In the genomic region with DNA sequence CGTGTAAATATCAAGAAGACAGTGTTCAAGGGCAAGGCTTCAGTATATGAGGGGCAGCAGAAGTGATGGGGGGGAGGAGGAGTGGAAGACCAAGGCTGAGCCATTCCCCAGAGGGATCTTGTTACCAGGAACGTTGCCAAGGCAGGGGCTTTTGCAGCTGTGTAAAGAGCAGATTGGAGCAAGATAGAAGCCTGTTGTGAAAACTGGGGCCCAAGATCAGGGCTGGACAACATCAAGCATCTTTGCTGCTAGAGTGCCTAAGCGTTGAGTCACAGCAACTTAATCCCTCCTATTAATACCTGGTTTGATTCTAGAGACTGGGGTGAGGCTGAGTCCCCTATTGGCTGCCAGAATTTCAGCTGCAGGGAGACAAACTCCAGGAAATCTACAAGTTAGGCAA, we compare ENCODE assay signal across 11 cellular contexts. TPM values are rescaled to one million over a fixed set of nuclear protein-coding genes. Genes with fewer than 3 reads are reported as not detected.
DNase-seq lines count a peak whose midpoint lies in the region; ATAC-seq, FAIRE-seq and TF ChIP-seq lines count a peak whose summit lies in the region.
"Had no signal": no experiment of that assay in that cellular context is flagged by ENCODE, and none has a peak within 500 bp of the region (broad histone marks: within the 10 kb centered on the region; RNA-seq: fewer than 3 reads in every experiment).

No MANE protein-coding gene starts in this region.

- CTCF ChIA-PET in K562 (lab: Yijun Ruan, JAX; ENCODE audit: low intra/inter-chr PET ratio): no interaction called here

- H4K20me1 ChIP-seq in K562 (replicated peaks; ENCODE audit: control insufficient read depth, insufficient read depth, low read length): no peaks in the 10 kb centered on the region

- peaks cover 3% of the 10 kb centered on the region for H3K9me3 ChIP-seq in K562 (replicated peaks; ENCODE audit: control insufficient read depth, insufficient read depth, low read depth, low read length)

- TF ChIP-seq CTCF in K562 (IDR thresholded peaks at IDR 0.05 in 2 of 3, conservative IDR thresholded peaks at IDR 0.05 in 1 of 3; ENCODE audit: insufficient read depth in 2 of 3, low read depth in 1 of 3, low read length in 3 of 3) (no peak), nephron progenitor cell (IDR thresholded peaks at IDR 0.05) (no peak)

- 10% methylated on average over 3 of the region's 3 CpGs for WGBS in K562 (ENCODE audit: insufficient coverage, low coverage, missing lambda C conversion rate)

- H3K27me3 Mint-ChIP-seq in nephron progenitor cell (ENCODE audit: low read depth, poor library complexity): no peaks in the 10 kb centered on the region
- H3K27me3 Mint-ChIP-seq: central memory CD8-positive, alpha-beta T cell had no signal

- H3K4me1 Mint-ChIP-seq in nephron progenitor cell: peaks cover 34% of the 10 kb centered on the region

- no peaks in the 10 kb centered on the region for H3K79me2 ChIP-seq in K562 (ENCODE audit: control insufficient read depth, insufficient read depth, low read length)

- no peak overlapping the region for H2AFZ ChIP-seq in K562 (ENCODE audit: low read depth, low read length)

- peaks cover 14% of the 10 kb centered on the region for H3K36me3 Mint-ChIP-seq in nephron progenitor cell (ENCODE audit: low read depth)

- H3K4me2 ChIP-seq in K562 (ENCODE audit: insufficient read depth, low read length): no peak overlapping the region; the same call in 1 of the 2 replicates

- no peaks in the 10 kb centered on the region for H3K36me3 ChIP-seq in K562 (ENCODE audit: control insufficient read depth, insufficient read depth, low read length)

- TF ChIP-seq RAD21 in K562 (CRISPR knock-in tag; conservative IDR thresholded peaks at IDR 0.05 in 1 of 2, IDR thresholded peaks at IDR 0.05 in 1 of 2): no peak

- H3K4me3 ChIP-seq in K562: no peak overlapping the region

- in situ Hi-C loops in K562 (cut with MboI): no loop called here

- peak overlapping the region; percentile 31 for H3K27ac Mint-ChIP-seq in nephron progenitor cell
- H3K27ac Mint-ChIP-seq: activated CD4-positive, alpha-beta T cell treated with anti-CD3 and anti-CD28 coated beads, Interleukin-2, amount 10 ng/mL, durations not matched to agents 7 days and 5 days had no signal

- DNase-seq in ELF-1 (ENCODE audit: low read depth, low spot score) (peak; percentile 80), NCI-H1694 (lab: John Stamatoyannopoulos, UW) (peak; percentile 28), K562 (ENCODE audit: extremely low read depth in 1 of 4, low spot score in 3 of 4) (peak in 1 of 4 experiments; percentile 21), nephron progenitor cell (peak; percentile 15), T-helper 2 cell (no peak)
- no peak for DNase-seq in activated T-cell treated with anti-CD3 and anti-CD28 coated beads, Interleukin-2, amount 50 U/mL, for 1 hour
- DNase-seq in activated CD4-positive, CD25-positive, alpha-beta regulatory T cell (lab: John Stamatoyannopoulos, UW): no peak
- DNase-seq: activated CD4-positive, alpha-beta T cell treated with anti-CD3 and anti-CD28 coated beads, Interleukin-2, amount 10 ng/mL, durations not matched to agents 7 days and 5 days; stimulated activated naive CD4-positive, alpha-beta T cell had no signal

- TF ChIP-seq POLR2A in K562 (conservative IDR thresholded peaks at IDR 0.05): no peak

- POLR2A ChIA-PET in K562 (lab: Yijun Ruan, JAX): interaction anchor here (1.1 kb wide), 1 partner anchor 18 kb away, joined by 3 read pairs; a partner anchor contains a TSS

- no peak for FAIRE-seq in K562 (lab: Jason Lieb, UNC)

- H3K9me3 Mint-ChIP-seq in nephron progenitor cell: peaks cover 7% of the 10 kb centered on the region

- no peak for ATAC-seq in K562
- ATAC-seq in HG03097 (IDR thresholded peaks at IDR 0.05; ENCODE audit: low FRiP score, unreplicated experiment): no peak

- H3K4me1 ChIP-seq in K562 (replicated peaks in 1 of 2; ENCODE audit: control insufficient read depth in 2 of 2, insufficient read depth in 2 of 2, low read length in 2 of 2): peaks cover 0 to 4% of the 10 kb centered on the region in 2 experiments; a peak in 2 of 5 replicates

- H3K9ac ChIP-seq in K562 (ENCODE audit: insufficient read depth in 1 of 2, low read depth in 2 of 2, low read length in 2 of 2): no peak overlapping the region

- intact Hi-C loops in K562 (cut with micrococcal nuclease): no loop called here

- no peak overlapping the region for H3K27ac ChIP-seq in K562 (ENCODE audit: extremely low read depth, low read depth, low read length)

- no peak for TF ChIP-seq EP300 in K562 (IDR thresholded peaks at IDR 0.05; ENCODE audit: low read length)

- BruUV-seq in K562 (replicated peaks; lab: Mats Ljungman, UMichigan): no TSS peak

- H3K4me3 Mint-ChIP-seq in nephron progenitor cell: peak overlapping the region; percentile 27
- H3K4me3 Mint-ChIP-seq: activated CD4-positive, alpha-beta T cell treated with anti-CD3 and anti-CD28 coated beads, Interleukin-2, amount 10 ng/mL, durations not matched to agents 7 days and 5 days; central memory CD8-positive, alpha-beta T cell had no signal

- no peaks in the 10 kb centered on the region for H3K9me1 ChIP-seq in K562 (ENCODE audit: control insufficient read depth, insufficient read depth, low read length)

- H3K27me3 ChIP-seq in K562 (ENCODE audit: control insufficient read depth in 2 of 2, insufficient read depth in 2 of 2, low read length in 2 of 2): no peaks in the 10 kb centered on the region

TF ChIP-seq in K562, 482 proteins besides CTCF, POLR2A, EP300 and RAD21:
- TF ChIP-seq, protein P1, sequence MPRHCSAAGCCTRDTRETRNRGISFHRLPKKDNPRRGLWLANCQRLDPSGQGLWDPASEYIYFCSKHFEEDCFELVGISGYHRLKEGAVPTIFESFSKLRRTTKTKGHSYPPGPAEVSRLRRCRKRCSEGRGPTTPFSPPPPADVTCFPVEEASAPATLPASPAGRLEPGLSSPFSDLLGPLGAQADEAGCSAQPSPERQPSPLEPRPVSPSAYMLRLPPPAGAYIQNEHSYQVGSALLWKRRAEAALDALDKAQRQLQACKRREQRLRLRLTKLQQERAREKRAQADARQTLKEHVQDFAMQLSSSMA (CRISPR knock-in tag; IDR thresholded peaks at IDR 0.05): no peak
- TF ChIP-seq, protein P2, sequence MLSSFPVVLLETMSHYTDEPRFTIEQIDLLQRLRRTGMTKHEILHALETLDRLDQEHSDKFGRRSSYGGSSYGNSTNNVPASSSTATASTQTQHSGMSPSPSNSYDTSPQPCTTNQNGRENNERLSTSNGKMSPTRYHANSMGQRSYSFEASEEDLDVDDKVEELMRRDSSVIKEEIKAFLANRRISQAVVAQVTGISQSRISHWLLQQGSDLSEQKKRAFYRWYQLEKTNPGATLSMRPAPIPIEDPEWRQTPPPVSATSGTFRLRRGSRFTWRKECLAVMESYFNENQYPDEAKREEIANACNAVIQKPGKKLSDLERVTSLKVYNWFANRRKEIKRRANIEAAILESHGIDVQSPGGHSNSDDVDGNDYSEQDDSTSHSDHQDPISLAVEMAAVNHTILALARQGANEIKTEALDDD (IDR thresholded peaks at IDR 0.05): no peak
- peak; percentile 19; the same call in 1 of the 2 replicates for TF ChIP-seq RFX1 (IDR thresholded peaks at IDR 0.05)

RNA-seq across cellular contexts. Expression of a gene that starts 18.4 kb away (rescaled TPM):
- total RNA-seq in K562 (2011; cell fraction: chromatin; rRNA removed; ENCODE audit: low replicate concordance): 30.3 and 108 TPM in 2 replicates
- total RNA-seq in K562 (2011; cell fraction: nucleolus; rRNA removed): 18.2 and 29.2 TPM in 2 replicates
- total RNA-seq in K562 (2011; cell fraction: nucleoplasm; rRNA removed): 45.3 and 47.3 TPM in 2 replicates
- 32.9 and 35.1 TPM in 2 replicates for total RNA-seq in K562 (2014; rRNA removed)
- 42.8 and 50.0 TPM in 2 replicates for total RNA-seq in K562 (2014; rRNA removed; fragmentation: Illumina TruSeq; extraction: Trizol)
- 39.9 and 40.9 TPM in 2 replicates for total RNA-seq in K562 (2015; rRNA removed; fragmentation: Illumina TruSeq; extraction: Trizol)
- total RNA-seq in K562 (2021): 26.7 and 31.6 TPM in 2 replicates
- 19.1 and 23.6 TPM in 2 replicates for polyA plus RNA-seq in K562 (2011; rRNA removed)
- 7.0 and 8.8 TPM in 2 replicates for polyA plus RNA-seq in K562 (2011; cell fraction: cytosol; rRNA removed)
- polyA plus RNA-seq in K562 (2011; cell fraction: nucleus; rRNA removed): 21.6 and 26.0 TPM in 2 replicates
- 12.3 and 12.9 TPM in 2 replicates for polyA plus RNA-seq in K562 (2012)
- polyA plus RNA-seq in K562 (2014; fragmentation: Illumina TruSeq; extraction: Trizol): 16.4 and 21.7 TPM in 2 replicates
- polyA plus RNA-seq in K562 (2014; fragmentation: Nextera tagmentation; extraction: Ambion mirVana): 1 to 10 TPM; 7.8 to 9.6 TPM
- polyA plus RNA-seq in K562 (2014; rRNA removed): 13.8 and 14.4 TPM in 2 replicates
- polyA minus RNA-seq in K562 (2011; rRNA and poly(A)+ RNA removed): 130 and 141 TPM in 2 replicates
- polyA minus RNA-seq in K562 (2011; cell fraction: cytosol; rRNA and poly(A)+ RNA removed): 31.3 and 32.4 TPM in 2 replicates
- 66.0 and 111 TPM in 2 replicates for polyA minus RNA-seq in K562 (2011; cell fraction: nucleus; rRNA and poly(A)+ RNA removed)

Comparison
In these comparisons a context has a peak if more than half of its experiments do, and no peak if none do; other contexts are left out.
1. DNase-seq: peak in ELF-1 (single experiment), NCI-H1694 (single experiment) and nephron progenitor cell (single experiment); none in T-helper 2 cell (0 of 5), activated T-cell treated with anti-CD3 and anti-CD28 coated beads, Interleukin-2, amount 50 U/mL, for 1 hour (single experiment) and activated CD4-positive, CD25-positive, alpha-beta regulatory T cell (0 of 4).